ENCODE assay signal across 8 cellular contexts in genomic region chr2:24123212-24124002, GRCh38. TPM values are rescaled to one million over a fixed set of nuclear protein-coding genes. Genes with fewer than 3 reads are reported as not detected.
DNase-seq lines count a peak whose midpoint lies in the region; ATAC-seq and TF ChIP-seq lines count a peak whose summit lies in the region.

Gene FAM228B, plus strand, starts transcription at chr2:24123469. Its CDS starts 893 bp downstream, at chr2:24124362.
Gene PFN4, minus strand, starts transcription at chr2:24123334. Its CDS starts 799 bp downstream, at chr2:24122535.

- peak within 1 kb of the TSS; percentile 89 to 90 for H3K27ac Mint-ChIP-seq in activated naive CD4-positive, alpha-beta T cell treated with anti-CD3 and anti-CD28 coated beads, Interleukin-2, amount 50 U/mL, for 72 hours

- H3K36me3 ChIP-seq in HAP-1 (replicated peaks) (no peaks in the 10 kb centered on the region), MG63 (no peaks in the 10 kb centered on the region), ovary (no peaks in the 10 kb centered on the region), tibial nerve (no peaks in the 10 kb centered on the region)

- no peaks in the 10 kb centered on the region for H3K27me3 ChIP-seq in HAP-1 (ENCODE audit: low read depth)
- no peaks in the 10 kb centered on the region for H3K27me3 ChIP-seq in MG63
- H3K27me3 ChIP-seq in ovary, result no peaks in the 10 kb centered on the region
- no peaks in the 10 kb centered on the region for H3K27me3 ChIP-seq in tibial nerve

- peaks cover 5% of the 10 kb centered on the region; the same call in 1 of the 2 replicates for H3K4me1 ChIP-seq in HAP-1
- H3K4me1 ChIP-seq in ovary (ENCODE audit: insufficient read depth), result peaks cover 1% of the 10 kb centered on the region
- H3K4me1 ChIP-seq in tibial nerve, result peaks cover 0 to 39% (median 11%) of the 10 kb centered on the region in 4 donors

- in situ Hi-C loops in HAP-1 (cut with MboI; ENCODE audit: low sequenced_read_pairs) (no loop called here), SK-MEL-5 (cut with HindIII; ENCODE audit: low pct_unique_long_range_greater_than_20kb, low sequenced_read_pairs) (no loop called here)

- peak within 1 kb of the TSS; percentile 46 for H3K4me3 ChIP-seq in HAP-1
- peak within 1 kb of the TSS; percentile 72 for H3K4me3 ChIP-seq in MG63
- peak within 1 kb of the TSS; percentile 84 for H3K4me3 ChIP-seq in ovary
- peak within 1 kb of the TSS; percentile 53 to 79 (median 64) for H3K4me3 ChIP-seq in tibial nerve

- no peak for TF ChIP-seq EP300 in ovary (IDR thresholded peaks at IDR 0.05)
- TF ChIP-seq EP300 in tibial nerve (IDR thresholded peaks at IDR 0.05), result peak in 1 of 2 donors; percentile 64

- TF ChIP-seq POLR2A in ovary (IDR thresholded peaks at IDR 0.05) (peak; percentile 58), tibial nerve (IDR thresholded peaks at IDR 0.05) (peak; percentile 34 to 78)

- no peaks in the 10 kb centered on the region for H3K9me3 Mint-ChIP-seq in activated naive CD4-positive, alpha-beta T cell treated with anti-CD3 and anti-CD28 coated beads, Interleukin-2, amount 50 U/mL, for 72 hours

- TF ChIP-seq CTCF in ovary (IDR thresholded peaks at IDR 0.05) (no peak), tibial nerve (IDR thresholded peaks at IDR 0.05) (peak in 2 of 5 experiments; percentile 23 to 36)

- intact Hi-C loops in head of caudate nucleus (cut with DNase I) (loop anchor here (10.0 kb wide), 1 partner anchor 49 kb away; the partner anchor contains the start of gene SF3B6), ovary (cut with DNase I) (no loop called here)

- peak; percentile 44 for DNase-seq in GM04503 (ENCODE audit: low read depth)
- DNase-seq in HAP-1 (ENCODE audit: low spot score in 2 of 2), result peak; percentile 57 to 86
- DNase-seq in MG63, result peak; percentile 90
- peak; percentile 73 for DNase-seq in SK-MEL-5 (ENCODE audit: low read depth, low spot score)
- peak; percentile 78 for DNase-seq in activated naive CD4-positive, alpha-beta T cell treated with anti-CD3 and anti-CD28 coated beads, Interleukin-2, amount 50 U/mL, for 72 hours (ENCODE audit: low spot score in 2 of 2)
- peak; percentile 71 to 94 (median 89) for DNase-seq in head of caudate nucleus
- DNase-seq in ovary, result peak; percentile 86 to 90 (median 87)
- peak; percentile 68 to 71 for DNase-seq in tibial nerve (ENCODE audit: low spot score in 2 of 2)

- H3K27ac ChIP-seq in ovary (peak within 1 kb of the TSS; percentile 94 to 99), tibial nerve (peak within 1 kb of the TSS; percentile 80 to 97 (median 94))

- H3K9me3 ChIP-seq in HAP-1 (no peaks in the 10 kb centered on the region), MG63 (no peaks in the 10 kb centered on the region), ovary (no peaks in the 10 kb centered on the region), tibial nerve (no peaks in the 10 kb centered on the region)

- peak; percentile 94 to 96 for ATAC-seq in activated naive CD4-positive, alpha-beta T cell treated with anti-CD3 and anti-CD28 coated beads, Interleukin-2, amount 50 U/mL, for 72 hours

- WGBS in ovary, 3 donors, result 0 to 1% (median 0%) methylated on average over 76 to 104 of the region's 104 CpGs
- WGBS in tibial nerve, 2 donors, result 0% methylated on average over 5 to 12 of the region's 104 CpGs

- peaks cover 0 to 9% of the 10 kb centered on the region in 2 donors for H3K36me3 Mint-ChIP-seq in activated naive CD4-positive, alpha-beta T cell treated with anti-CD3 and anti-CD28 coated beads, Interleukin-2, amount 50 U/mL, for 72 hours

RNA-seq across cellular contexts. Expression of gene FAM228B, which starts in this region (rescaled TPM):
- total RNA-seq in MG63 (2014; rRNA removed; shearing (Covaris generic); ENCODE audit: low replicate concordance), result 1.4 and 2.4 TPM in 2 replicates
- total RNA-seq in SK-MEL-5 (2014; rRNA removed; shearing (Covaris generic)), result 2.9 and 4.0 TPM in 2 replicates
- polyA plus RNA-seq in SK-MEL-5 (2015; cell fraction: cytosol; rRNA removed), result 2.3 and 2.4 TPM in 2 replicates
- polyA plus RNA-seq in SK-MEL-5 (2015; cell fraction: nucleus; rRNA removed), result 25.1 and 67.5 TPM in 2 replicates
- 1 to 10 TPM; 5.8 to 7.9 TPM for total RNA-seq in activated naive CD4-positive, alpha-beta T cell treated with anti-CD3 and anti-CD28 coated beads, Interleukin-2, amount 50 U/mL, for 72 hours
- total RNA-seq in ovary (10 to 100 TPM; 24.6 to 76.8 (median 69.0) TPM), tibial nerve (10 to 100 TPM; 37.7 to 68.6 (median 46.6) TPM)
- polyA plus RNA-seq in ovary, result 10 to 100 TPM; 28.0 to 34.8 TPM

RNA-seq across cellular contexts. Expression of gene PFN4, which starts in this region (rescaled TPM):
- not detected in 2 replicates for total RNA-seq in MG63 (2014; rRNA removed; shearing (Covaris generic); ENCODE audit: low replicate concordance)
- total RNA-seq in SK-MEL-5 (2014; rRNA removed; shearing (Covaris generic)), result 1.6 and 2.3 TPM in 2 replicates
- polyA plus RNA-seq in SK-MEL-5 (2015; cell fraction: cytosol; rRNA removed), result 0.67 TPM in 1 of 2 replicates, not detected in the other
- polyA plus RNA-seq in SK-MEL-5 (2015; cell fraction: nucleus; rRNA removed), result 3.9 and 9.6 TPM in 2 replicates
- not detected for total RNA-seq in activated naive CD4-positive, alpha-beta T cell treated with anti-CD3 and anti-CD28 coated beads, Interleukin-2, amount 50 U/mL, for 72 hours
- 1 to 10 TPM in 4 of 7 donors, under 1 TPM in 3; 0.50 to 4.4 (median 1.3) TPM for total RNA-seq in ovary
- 1 to 10 TPM in 1 of 2 donors, under 1 TPM in 1; 0.18 to 1.1 TPM for polyA plus RNA-seq in ovary
- 1 to 10 TPM in 2 of 4 donors, under 1 TPM in 1, not detected in 1; 0.39 to 5.7 (median 1.7) TPM for total RNA-seq in tibial nerve

Comparison
In these comparisons a context has a peak if more than half of its experiments do, and no peak if none do; other contexts are left out.
1. Peak in every context shown above with its lines: DNase-seq, ATAC-seq, H3K4me3 ChIP-seq and H3K27ac ChIP-seq.